12 cellular contexts compared by ENCODE assay signal in genomic region chr5:1552469-1553255, GRCh38. TPM values are rescaled to one million over a fixed set of nuclear protein-coding genes. Genes with fewer than 3 reads are reported as not detected.
A peak's percentile ranks its signal among the peaks of the same experiment; 100 is the strongest.
DNase-seq lines count a peak whose midpoint lies in the region; ATAC-seq and TF ChIP-seq lines count a peak whose summit lies in the region.
"Had no signal": no experiment of that assay in that cellular context is flagged by ENCODE, and none has a peak within 500 bp of the region (broad histone marks: within the 10 kb centered on the region; RNA-seq: fewer than 3 reads in every experiment).

No MANE protein-coding gene starts in this region.

- H3K36me3 Mint-ChIP-seq in WTC11: no peaks in the 10 kb centered on the region

- H3K27me3 ChIP-seq in H7 (ENCODE audit: control insufficient read depth, insufficient read depth, low read length): no peaks in the 10 kb centered on the region
- peaks cover 4% of the 10 kb centered on the region for H3K27me3 ChIP-seq in left ventricle myocardium inferior (ENCODE audit: low read depth)
- peaks cover 0 to 26% (median 0%) of the 10 kb centered on the region in 3 donors for H3K27me3 ChIP-seq in sigmoid colon

- H3K27ac Mint-ChIP-seq in WTC11: no peak overlapping the region

- DNase-seq in H7 (peak; percentile 75), WTC11 (ENCODE audit: low spot score) (no peak), left ventricle myocardium inferior (peak; percentile 48), sigmoid colon (peak; percentile 85), AML-193 (lab: John Stamatoyannopoulos, UW) (no peak), DMS114 treated with DMSO at 0.1 percent for 48 hours (lab: John Stamatoyannopoulos, UW; ENCODE audit: unreplicated experiment) (no peak), HuH-7.5 (ENCODE audit: low spot score) (no peak)
- DNase-seq: DND-41; NCI-H1930; stimulated activated CD4-positive, alpha-beta T cell treated with anti-CD3 and anti-CD28 coated beads, Interleukin-2, amount 100 ng/mL, for 48 hours had no signal

- no peak for TF ChIP-seq EP300 in sigmoid colon (IDR thresholded peaks at IDR 0.05)

- CTCF ChIA-PET in WTC11 (lab: Charles Lee): interaction anchor here (0.9 to 1.6 kb wide), 2 partner anchors 49 to 172 kb away, joined by 3 to 4 read pairs; no protein-coding TSS in a partner anchor

- intact Hi-C loops in left ventricle myocardium inferior (cut with micrococcal nuclease): no loop called here
- intact Hi-C loops in sigmoid colon (cut with DNase I): no loop called here

- no peaks in the 10 kb centered on the region for H3K27me3 Mint-ChIP-seq in WTC11 (ENCODE audit: low read depth)

- no peak overlapping the region for H3K4me3 Mint-ChIP-seq in WTC11

- ATAC-seq in WTC11: peak; percentile 58; the same call in 1 of the 2 replicates
- no peak for ATAC-seq in HG02981 (IDR thresholded peaks at IDR 0.05; ENCODE audit: unreplicated experiment)

- no peaks in the 10 kb centered on the region for H3K9me3 Mint-ChIP-seq in WTC11

- POLR2A ChIA-PET in WTC11 (lab: Charles Lee): interaction anchor here (0.6 kb wide), 1 partner anchor 1561 kb away, joined by 8 read pairs; no protein-coding TSS in a partner anchor

- no peaks in the 10 kb centered on the region for H3K36me3 ChIP-seq in H7 (replicated peaks; ENCODE audit: control insufficient read depth, insufficient read depth, low read length)
- H3K36me3 ChIP-seq in left ventricle myocardium inferior: no peaks in the 10 kb centered on the region
- no peaks in the 10 kb centered on the region for H3K36me3 ChIP-seq in sigmoid colon

- no peak for TF ChIP-seq POLR2A in sigmoid colon (IDR thresholded peaks at IDR 0.05)

- H3K27ac ChIP-seq in left ventricle myocardium inferior (replicated peaks): no peak overlapping the region
- no peak overlapping the region for H3K27ac ChIP-seq in sigmoid colon
- H3K27ac ChIP-seq: VCaP had no signal

- WGBS in sigmoid colon, 2 donors: 74 to 82% methylated on average over 33 of the region's 33 CpGs

- H3K4me1 ChIP-seq in left ventricle myocardium inferior (peaks cover 9% of the 10 kb centered on the region), sigmoid colon (no peaks in the 10 kb centered on the region)

- no peaks in the 10 kb centered on the region for H3K9me3 ChIP-seq in left ventricle myocardium inferior (replicated peaks)
- H3K9me3 ChIP-seq in sigmoid colon: no peaks in the 10 kb centered on the region

- H3K4me1 Mint-ChIP-seq in WTC11: no peaks in the 10 kb centered on the region

- TF ChIP-seq CTCF in WTC11 (IDR thresholded peaks at IDR 0.05): no peak
- TF ChIP-seq CTCF in left ventricle myocardium inferior (IDR thresholded peaks at IDR 0.05; ENCODE audit: borderline replicate concordance): no peak
- TF ChIP-seq CTCF in sigmoid colon (IDR thresholded peaks at IDR 0.05): no peak

- H3K4me3 ChIP-seq in H7 (ENCODE audit: insufficient read depth, low read depth, low read length) (no peak overlapping the region), left ventricle myocardium inferior (peak overlapping the region; percentile 26), sigmoid colon (peak overlapping the region in 1 of 4 donors; percentile 15)

TF ChIP-seq in WTC11, 78 proteins besides CTCF, POLR2A, EP300 and RAD21:
- TF ChIP-seq HMGXB4 (CRISPR knock-in tag; IDR thresholded peaks at IDR 0.05) (no peak), TEAD1 (CRISPR knock-in tag; IDR thresholded peaks at IDR 0.05) (no peak), NFATC4 (CRISPR knock-in tag; IDR thresholded peaks at IDR 0.05) (no peak), ZNF425 (CRISPR knock-in tag; conservative IDR thresholded peaks at IDR 0.05) (no peak), USF2 (CRISPR knock-in tag; IDR thresholded peaks at IDR 0.05) (no peak), PREB (CRISPR knock-in tag; IDR thresholded peaks at IDR 0.05; ENCODE audit: borderline replicate concordance) (no peak), SP1 (CRISPR knock-in tag; conservative IDR thresholded peaks at IDR 0.05) (no peak), ATF2 (CRISPR knock-in tag; IDR thresholded peaks at IDR 0.05; ENCODE audit: borderline replicate concordance, low read depth) (no peak)

RNA-seq across cellular contexts. Expression of gene LPCAT1, which starts 28.9 kb away (rescaled TPM):
- 70.2 and 77.5 TPM in 2 replicates for total RNA-seq in H7 (2014; rRNA removed; shearing (Covaris generic))
- 206 to 215 TPM (median 210 TPM) in 3 replicates for total RNA-seq in WTC11 (2021)
- total RNA-seq in left ventricle myocardium inferior: 11.0 TPM
- 10 to 100 TPM; 20.6 to 24.3 (median 22.3) TPM for total RNA-seq in sigmoid colon
- 10 to 100 TPM in 1 of 3 donors, 1 to 10 TPM in 2; 4.2 to 35.1 (median 7.8) TPM for polyA plus RNA-seq in sigmoid colon

Comparison
In these comparisons a context has a peak if more than half of its experiments do, and no peak if none do; other contexts are left out.
1. DNase-seq: peak in H7 (single experiment), left ventricle myocardium inferior (single experiment) and sigmoid colon (single experiment); none in WTC11 (single experiment), AML-193 (0 of 2), DMS114 treated with DMSO at 0.1 percent for 48 hours (single experiment) and HuH-7.5 (single experiment).